Comparison of ENCODE assay signal across 1 cellular context in the genomic region with DNA sequence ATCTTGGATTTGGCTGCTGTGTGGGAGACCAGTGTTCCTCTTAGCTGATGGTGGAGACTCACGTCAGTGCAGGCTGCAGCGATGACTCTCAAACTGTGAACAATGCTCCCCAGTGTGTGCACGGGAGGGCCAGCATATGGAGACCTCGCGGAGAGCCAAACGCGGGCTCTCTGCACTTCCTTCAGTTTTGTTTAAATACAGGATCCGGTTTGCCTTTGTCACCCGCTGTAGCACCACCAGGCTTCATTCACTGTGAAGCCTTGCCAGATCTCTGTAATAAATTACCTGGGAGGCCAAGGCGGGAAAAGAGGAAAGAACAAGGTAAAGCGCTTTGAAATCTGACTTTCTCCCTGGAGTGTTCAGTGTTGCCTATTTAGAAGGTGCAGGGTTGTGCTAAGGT.
A peak's percentile ranks its signal among the peaks of the same experiment; 100 is the strongest.
TF ChIP-seq lines count a peak whose summit lies in the region.

No MANE protein-coding gene starts in this region.

TF ChIP-seq in K562, 482 proteins besides CTCF, POLR2A, EP300 and RAD21:
- TF ChIP-seq, protein P1, sequence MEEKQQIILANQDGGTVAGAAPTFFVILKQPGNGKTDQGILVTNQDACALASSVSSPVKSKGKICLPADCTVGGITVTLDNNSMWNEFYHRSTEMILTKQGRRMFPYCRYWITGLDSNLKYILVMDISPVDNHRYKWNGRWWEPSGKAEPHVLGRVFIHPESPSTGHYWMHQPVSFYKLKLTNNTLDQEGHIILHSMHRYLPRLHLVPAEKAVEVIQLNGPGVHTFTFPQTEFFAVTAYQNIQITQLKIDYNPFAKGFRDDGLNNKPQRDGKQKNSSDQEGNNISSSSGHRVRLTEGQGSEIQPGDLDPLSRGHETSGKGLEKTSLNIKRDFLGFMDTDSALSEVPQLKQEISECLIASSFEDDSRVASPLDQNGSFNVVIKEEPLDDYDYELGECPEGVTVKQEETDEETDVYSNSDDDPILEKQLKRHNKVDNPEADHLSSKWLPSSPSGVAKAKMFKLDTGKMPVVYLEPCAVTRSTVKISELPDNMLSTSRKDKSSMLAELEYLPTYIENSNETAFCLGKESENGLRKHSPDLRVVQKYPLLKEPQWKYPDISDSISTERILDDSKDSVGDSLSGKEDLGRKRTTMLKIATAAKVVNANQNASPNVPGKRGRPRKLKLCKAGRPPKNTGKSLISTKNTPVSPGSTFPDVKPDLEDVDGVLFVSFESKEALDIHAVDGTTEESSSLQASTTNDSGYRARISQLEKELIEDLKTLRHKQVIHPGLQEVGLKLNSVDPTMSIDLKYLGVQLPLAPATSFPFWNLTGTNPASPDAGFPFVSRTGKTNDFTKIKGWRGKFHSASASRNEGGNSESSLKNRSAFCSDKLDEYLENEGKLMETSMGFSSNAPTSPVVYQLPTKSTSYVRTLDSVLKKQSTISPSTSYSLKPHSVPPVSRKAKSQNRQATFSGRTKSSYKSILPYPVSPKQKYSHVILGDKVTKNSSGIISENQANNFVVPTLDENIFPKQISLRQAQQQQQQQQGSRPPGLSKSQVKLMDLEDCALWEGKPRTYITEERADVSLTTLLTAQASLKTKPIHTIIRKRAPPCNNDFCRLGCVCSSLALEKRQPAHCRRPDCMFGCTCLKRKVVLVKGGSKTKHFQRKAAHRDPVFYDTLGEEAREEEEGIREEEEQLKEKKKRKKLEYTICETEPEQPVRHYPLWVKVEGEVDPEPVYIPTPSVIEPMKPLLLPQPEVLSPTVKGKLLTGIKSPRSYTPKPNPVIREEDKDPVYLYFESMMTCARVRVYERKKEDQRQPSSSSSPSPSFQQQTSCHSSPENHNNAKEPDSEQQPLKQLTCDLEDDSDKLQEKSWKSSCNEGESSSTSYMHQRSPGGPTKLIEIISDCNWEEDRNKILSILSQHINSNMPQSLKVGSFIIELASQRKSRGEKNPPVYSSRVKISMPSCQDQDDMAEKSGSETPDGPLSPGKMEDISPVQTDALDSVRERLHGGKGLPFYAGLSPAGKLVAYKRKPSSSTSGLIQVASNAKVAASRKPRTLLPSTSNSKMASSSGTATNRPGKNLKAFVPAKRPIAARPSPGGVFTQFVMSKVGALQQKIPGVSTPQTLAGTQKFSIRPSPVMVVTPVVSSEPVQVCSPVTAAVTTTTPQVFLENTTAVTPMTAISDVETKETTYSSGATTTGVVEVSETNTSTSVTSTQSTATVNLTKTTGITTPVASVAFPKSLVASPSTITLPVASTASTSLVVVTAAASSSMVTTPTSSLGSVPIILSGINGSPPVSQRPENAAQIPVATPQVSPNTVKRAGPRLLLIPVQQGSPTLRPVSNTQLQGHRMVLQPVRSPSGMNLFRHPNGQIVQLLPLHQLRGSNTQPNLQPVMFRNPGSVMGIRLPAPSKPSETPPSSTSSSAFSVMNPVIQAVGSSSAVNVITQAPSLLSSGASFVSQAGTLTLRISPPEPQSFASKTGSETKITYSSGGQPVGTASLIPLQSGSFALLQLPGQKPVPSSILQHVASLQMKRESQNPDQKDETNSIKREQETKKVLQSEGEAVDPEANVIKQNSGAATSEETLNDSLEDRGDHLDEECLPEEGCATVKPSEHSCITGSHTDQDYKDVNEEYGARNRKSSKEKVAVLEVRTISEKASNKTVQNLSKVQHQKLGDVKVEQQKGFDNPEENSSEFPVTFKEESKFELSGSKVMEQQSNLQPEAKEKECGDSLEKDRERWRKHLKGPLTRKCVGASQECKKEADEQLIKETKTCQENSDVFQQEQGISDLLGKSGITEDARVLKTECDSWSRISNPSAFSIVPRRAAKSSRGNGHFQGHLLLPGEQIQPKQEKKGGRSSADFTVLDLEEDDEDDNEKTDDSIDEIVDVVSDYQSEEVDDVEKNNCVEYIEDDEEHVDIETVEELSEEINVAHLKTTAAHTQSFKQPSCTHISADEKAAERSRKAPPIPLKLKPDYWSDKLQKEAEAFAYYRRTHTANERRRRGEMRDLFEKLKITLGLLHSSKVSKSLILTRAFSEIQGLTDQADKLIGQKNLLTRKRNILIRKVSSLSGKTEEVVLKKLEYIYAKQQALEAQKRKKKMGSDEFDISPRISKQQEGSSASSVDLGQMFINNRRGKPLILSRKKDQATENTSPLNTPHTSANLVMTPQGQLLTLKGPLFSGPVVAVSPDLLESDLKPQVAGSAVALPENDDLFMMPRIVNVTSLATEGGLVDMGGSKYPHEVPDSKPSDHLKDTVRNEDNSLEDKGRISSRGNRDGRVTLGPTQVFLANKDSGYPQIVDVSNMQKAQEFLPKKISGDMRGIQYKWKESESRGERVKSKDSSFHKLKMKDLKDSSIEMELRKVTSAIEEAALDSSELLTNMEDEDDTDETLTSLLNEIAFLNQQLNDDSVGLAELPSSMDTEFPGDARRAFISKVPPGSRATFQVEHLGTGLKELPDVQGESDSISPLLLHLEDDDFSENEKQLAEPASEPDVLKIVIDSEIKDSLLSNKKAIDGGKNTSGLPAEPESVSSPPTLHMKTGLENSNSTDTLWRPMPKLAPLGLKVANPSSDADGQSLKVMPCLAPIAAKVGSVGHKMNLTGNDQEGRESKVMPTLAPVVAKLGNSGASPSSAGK (IDR thresholded peaks at IDR 0.05): peak; percentile 17; the same call in 1 of the 2 replicates
- no peak for TF ChIP-seq ZNF146 (CRISPR knock-in tag; IDR thresholded peaks at IDR 0.05; ENCODE audit: unreplicated experiment)
